Comparison of ENCODE assay signal across 5 cellular contexts in the genomic region with DNA sequence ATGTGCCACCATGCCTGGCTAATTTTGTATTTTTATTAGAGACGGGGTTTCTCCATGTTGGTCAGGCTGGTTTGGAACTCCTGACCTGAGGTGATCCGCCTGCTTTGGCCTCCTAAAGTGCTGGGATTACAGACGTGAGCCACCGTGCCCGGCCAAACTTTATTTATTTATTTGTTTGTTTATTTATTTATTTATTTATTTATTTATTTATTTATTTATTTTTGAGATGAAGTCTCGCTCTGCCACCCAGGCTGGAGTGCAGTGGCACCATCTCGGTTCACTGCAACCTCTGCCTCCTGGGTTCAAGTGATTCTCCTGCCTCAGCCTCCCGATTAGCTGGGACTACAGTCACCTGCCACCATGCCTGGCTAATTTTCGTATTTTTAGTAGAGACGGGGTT. TPM values are rescaled to one million over a fixed set of nuclear protein-coding genes. Genes with fewer than 3 reads are reported as not detected.
"Had no signal": no experiment of that assay in that cellular context is flagged by ENCODE, and none has a peak within 500 bp of the region (broad histone marks: within the 10 kb centered on the region; RNA-seq: fewer than 3 reads in every experiment).

No MANE protein-coding gene starts in this region.

RNA-seq across cellular contexts. Expression of a gene that starts 7.0 kb away (rescaled TPM):
- total RNA-seq: naive thymus-derived CD8-positive, alpha-beta T cell; natural killer cell treated with Interleukin-12 subunit alpha and Interleukin-12 subunit beta and Interleukin-15 and Interleukin-18, amount 100 ng/mL, for 72 hours; osteocyte; smooth muscle cell had no signal
- polyA plus RNA-seq: naive thymus-derived CD8-positive, alpha-beta T cell; neural cell; smooth muscle cell had no signal
